Comparison of ENCODE assay signal across 13 cellular contexts in the genomic region with DNA sequence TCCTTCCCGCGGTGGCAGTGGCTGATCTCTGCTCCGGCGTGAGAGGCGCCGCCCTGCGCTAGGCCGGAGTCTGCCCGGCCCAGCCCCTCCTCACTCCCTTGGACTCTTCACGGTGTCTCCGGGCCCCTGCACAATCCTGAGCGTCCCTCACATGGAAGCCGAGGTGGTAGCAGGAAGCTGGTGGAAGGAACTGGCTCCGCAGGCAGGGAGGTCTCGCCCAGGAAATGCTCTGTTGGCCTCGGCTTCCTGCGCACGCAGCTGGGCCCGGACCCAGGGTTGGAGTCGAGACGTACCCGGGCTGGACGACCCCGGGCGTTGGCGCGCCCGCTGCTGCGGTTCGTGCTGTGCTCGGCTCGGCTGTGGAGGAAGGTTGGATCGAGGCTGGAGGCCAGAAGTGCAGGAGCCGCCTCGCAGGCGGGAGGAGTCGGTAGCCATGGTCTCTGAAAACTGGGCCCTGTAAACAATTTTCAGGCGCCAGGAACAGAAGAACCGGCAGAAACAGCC. TPM values are rescaled to one million over a fixed set of nuclear protein-coding genes. Genes with fewer than 3 reads are reported as not detected.
DNase-seq lines count a peak whose midpoint lies in the region; ATAC-seq and TF ChIP-seq lines count a peak whose summit lies in the region.
"Had no signal": no experiment of that assay in that cellular context is flagged by ENCODE, and none has a peak within 500 bp of the region (broad histone marks: within the 10 kb centered on the region; RNA-seq: fewer than 3 reads in every experiment).

No MANE protein-coding gene starts in this region.

- CTCF ChIA-PET in Calu3 (lab: Charles Lee): no interaction called here

- 16% methylated on average over 39 of the region's 39 CpGs for WGBS in esophagus muscularis mucosa
- 15 to 17% methylated on average over 37 to 39 of the region's 39 CpGs for WGBS in lower leg skin, 2 donors

- peaks cover 2% of the 10 kb centered on the region for H3K9me3 Mint-ChIP-seq in Calu3 (ENCODE audit: low read depth, unreplicated experiment)

- no peak for TF ChIP-seq EP300 in esophagus muscularis mucosa (IDR thresholded peaks at IDR 0.05)

- no peak for TF ChIP-seq CTCF in esophagus muscularis mucosa (IDR thresholded peaks at IDR 0.05)
- TF ChIP-seq CTCF in lower leg skin (IDR thresholded peaks at IDR 0.05): no peak
- no peak for TF ChIP-seq CTCF in Calu3 (IDR thresholded peaks at IDR 0.05; ENCODE audit: unreplicated experiment)

- H3K27ac ChIP-seq in esophagus muscularis mucosa (replicated peaks in 1 of 4) (peak overlapping the region; percentile 44 to 74 (median 60)), substantia nigra (ENCODE audit: low read depth, low read length, poor library complexity, severe bottlenecking) (no peak overlapping the region)
- H3K27ac ChIP-seq: thyroid gland had no signal

- H3K4me1 ChIP-seq in esophagus muscularis mucosa: peaks cover 0 to 9% (median 6%) of the 10 kb centered on the region in 4 donors
- H3K4me1 ChIP-seq: thyroid gland had no signal

- H3K36me3 Mint-ChIP-seq in Calu3 (ENCODE audit: insufficient read depth, unreplicated experiment): no peaks in the 10 kb centered on the region
- H3K36me3 Mint-ChIP-seq: T-cell had no signal

- no peaks in the 10 kb centered on the region for H3K36me3 ChIP-seq in esophagus muscularis mucosa
- H3K36me3 ChIP-seq: thyroid gland had no signal

- TF ChIP-seq POLR2A in esophagus muscularis mucosa (IDR thresholded peaks at IDR 0.05; ENCODE audit: low read depth) (no peak), lower leg skin (IDR thresholded peaks at IDR 0.05) (no peak)

- DNase-seq in NCI-H2227 (lab: John Stamatoyannopoulos, UW; ENCODE audit: unreplicated experiment): peak; percentile 17
- no peak for DNase-seq in NCI-H2227 treated with DMSO at 0.1 percent for 48 hours (lab: John Stamatoyannopoulos, UW)
- no peak for DNase-seq in esophagus muscularis mucosa (ENCODE audit: extremely low spot score)
- no peak for DNase-seq in lower leg skin (ENCODE audit: low spot score in 2 of 2)
- peak in 25 of 49 donors; percentile 0 to 56 (median 5) for DNase-seq in substantia nigra (lab: John Stamatoyannopoulos, UW)
- no peak for DNase-seq in Calu3
- no peak for DNase-seq in foreskin melanocyte
- DNase-seq: activated T-cell treated with anti-CD3 and anti-CD28 coated beads, Interleukin-2, amount 50 U/mL, for 24 hours; amniotic stem cell; stimulated activated CD4-positive, alpha-beta T cell treated with anti-CD3 and anti-CD28 coated beads, Interleukin-12 subunit alpha, Interleukin-12 subunit beta, amount 100 ng/mL, for 4 hours; thyroid gland had no signal

- no peaks in the 10 kb centered on the region for H3K27me3 ChIP-seq in esophagus muscularis mucosa
- H3K27me3 ChIP-seq: thyroid gland had no signal

- no TSS peak for BruUV-seq in Calu3 (replicated peaks; lab: Mats Ljungman, UMichigan)

- no peak for ATAC-seq in HG03342 (IDR thresholded peaks at IDR 0.05; ENCODE audit: unreplicated experiment)
- ATAC-seq: T-cell had no signal

- H3K9me3 ChIP-seq in esophagus muscularis mucosa: no peaks in the 10 kb centered on the region
- H3K9me3 ChIP-seq: thyroid gland had no signal

- H3K4me3 Mint-ChIP-seq in Calu3 (ENCODE audit: low read depth, unreplicated experiment): no peak overlapping the region
- H3K4me3 Mint-ChIP-seq: activated T-cell treated with anti-CD3 and anti-CD28 coated beads, Interleukin-2, amount 50 U/mL, for 24 hours; T-cell had no signal

- intact Hi-C loops in esophagus muscularis mucosa (cut with DNase I) (no loop called here), lower leg skin (cut with DNase I; ENCODE audit: low total_unique reads) (no loop called here), Calu3 (cut with micrococcal nuclease; ENCODE audit: unreplicated experiment) (no loop called here)

- no peaks in the 10 kb centered on the region for H3K27me3 Mint-ChIP-seq in Calu3 (ENCODE audit: unreplicated experiment)
- H3K27me3 Mint-ChIP-seq: T-cell had no signal

- H3K4me1 Mint-ChIP-seq in Calu3 (ENCODE audit: low read depth, unreplicated experiment): no peaks in the 10 kb centered on the region
- H3K4me1 Mint-ChIP-seq: T-cell had no signal

- H3K4me3 ChIP-seq in esophagus muscularis mucosa (peak overlapping the region; percentile 45 to 51 (median 48)), lower leg skin (ENCODE audit: low read depth, poor library complexity, severe bottlenecking) (peak overlapping the region; percentile 11)
- H3K4me3 ChIP-seq: thyroid gland had no signal

- H3K27ac Mint-ChIP-seq in Calu3 (ENCODE audit: unreplicated experiment): no peak overlapping the region
- H3K27ac Mint-ChIP-seq: activated T-cell treated with anti-CD3 and anti-CD28 coated beads, Interleukin-2, amount 50 U/mL, for 24 hours; T-cell had no signal

RNA-seq across cellular contexts. Expression of gene ZNF724, which starts 46.3 kb away (rescaled TPM):
- under 1 TPM; 0.42 to 0.66 (median 0.55) TPM for total RNA-seq in esophagus muscularis mucosa
- 1 to 10 TPM in 3 of 4 donors, under 1 TPM in 1; 0.53 to 2.2 (median 1.4) TPM for total RNA-seq in lower leg skin
- total RNA-seq in Calu3 (2022): 8.2 and 8.6 TPM in 2 replicates

Comparison
In these comparisons a context has a peak if more than half of its experiments do, and no peak if none do; other contexts are left out.
1. DNase-seq: peak in NCI-H2227 (single experiment) and substantia nigra (25 of 49); none in NCI-H2227 treated with DMSO at 0.1 percent for 48 hours (single experiment), esophagus muscularis mucosa (single experiment), lower leg skin (0 of 2), Calu3 (single experiment) and foreskin melanocyte (single experiment).